Comparison of ENCODE assay signal across 1 cellular context in genomic region chrX:52979568-52979967, GRCh38.
TF ChIP-seq lines count a peak whose summit lies in the region.

No MANE protein-coding gene starts in this region.

TF ChIP-seq in HepG2, 621 proteins besides CTCF, POLR2A, EP300 and RAD21 (continued from another document):
- TF ChIP-seq TFDP2 (CRISPR knock-in tag; IDR thresholded peaks at IDR 0.05) (no peak), ZNF687 (CRISPR knock-in tag; IDR thresholded peaks at IDR 0.05) (peak; percentile 42; the same call in 1 of the 2 replicates), ZBTB8A (CRISPR knock-in tag; IDR thresholded peaks at IDR 0.05; ENCODE audit: borderline replicate concordance, low read depth) (no peak)
